ENCODE assay signal across 15 cellular contexts in the genomic region with DNA sequence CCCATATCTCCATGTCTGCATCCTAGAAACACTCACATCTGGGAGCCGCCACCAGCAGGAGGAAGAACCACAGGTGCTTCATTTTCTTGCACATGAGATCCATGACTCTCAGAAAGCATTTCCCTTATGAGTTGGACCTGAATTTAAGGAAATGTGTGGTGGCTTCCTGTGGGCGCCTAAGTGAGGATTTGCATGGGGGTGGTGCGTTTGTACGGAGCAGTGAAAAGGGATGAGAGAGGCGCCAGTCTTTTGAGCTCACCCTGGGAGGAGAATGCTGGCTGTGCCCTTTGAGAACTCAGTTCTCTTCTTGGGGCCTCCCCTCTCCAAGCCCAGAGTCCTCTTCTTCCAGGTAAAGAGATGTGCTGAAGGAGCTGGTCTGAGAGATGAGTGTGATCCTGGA.
"Had no signal": no experiment of that assay in that cellular context is flagged by ENCODE, and none has a peak within 500 bp of the region (broad histone marks: within the 10 kb centered on the region; RNA-seq: fewer than 3 reads in every experiment).

No MANE protein-coding gene starts in this region.

- H3K36me3 Mint-ChIP-seq: activated naive CD8-positive, alpha-beta T cell treated with anti-CD3 and anti-CD28 coated beads for 36 hours; T-cell had no signal

- H3K9me3 Mint-ChIP-seq: activated CD4-positive, alpha-beta memory T cell treated with anti-CD3 and anti-CD28 coated beads, Interleukin-2, amount 10 ng/mL, durations not matched to agents 7 days and 5 days; activated CD4-positive, alpha-beta T cell treated with anti-CD3 and anti-CD28 coated beads, Interleukin-2, amount 10 ng/mL, durations not matched to agents 7 days and 5 days; activated naive CD4-positive, alpha-beta T cell treated with anti-CD3 and anti-CD28 coated beads for 36 hours; activated naive CD8-positive, alpha-beta T cell treated with anti-CD3 and anti-CD28 coated beads for 36 hours; activated T-helper 17 cell treated with anti-CD3 and anti-CD28 coated beads, Interleukin-2, amount 50 U/mL, for 72 hours; T-cell had no signal

- H3K4me1 Mint-ChIP-seq: activated T-helper 17 cell treated with anti-CD3 and anti-CD28 coated beads, Interleukin-2, amount 50 U/mL, for 72 hours had no signal

- DNase-seq: activated gamma-delta T cell, cerebellar nuclear complex, NCI-H1436 treated with DMSO at 0.1 percent for 48 hours, NCI-H187 treated with DMSO at 0.1 percent for 48 hours, NCI-H2081 treated with DMSO at 0.1 percent for 48 hours, NCI-H226, SIG-M5, T1000 had no signal

- H3K4me3 ChIP-seq: SK-N-MC had no signal

- H3K27ac Mint-ChIP-seq: activated CD4-positive, alpha-beta memory T cell treated with anti-CD3 and anti-CD28 coated beads, Interleukin-2, amount 10 ng/mL, durations not matched to agents 7 days and 5 days; activated CD4-positive, alpha-beta T cell treated with anti-CD3 and anti-CD28 coated beads, Interleukin-2, amount 10 ng/mL, durations not matched to agents 7 days and 5 days; activated naive CD4-positive, alpha-beta T cell treated with anti-CD3 and anti-CD28 coated beads for 36 hours; activated naive CD8-positive, alpha-beta T cell treated with anti-CD3 and anti-CD28 coated beads for 36 hours; activated T-helper 17 cell treated with anti-CD3 and anti-CD28 coated beads, Interleukin-2, amount 50 U/mL, for 72 hours; T-cell had no signal

- H3K4me3 Mint-ChIP-seq: activated CD4-positive, alpha-beta memory T cell treated with anti-CD3 and anti-CD28 coated beads, Interleukin-2, amount 10 ng/mL, durations not matched to agents 7 days and 5 days; activated CD4-positive, alpha-beta T cell treated with anti-CD3 and anti-CD28 coated beads, Interleukin-2, amount 10 ng/mL, durations not matched to agents 7 days and 5 days; activated naive CD4-positive, alpha-beta T cell treated with anti-CD3 and anti-CD28 coated beads for 36 hours; activated naive CD8-positive, alpha-beta T cell treated with anti-CD3 and anti-CD28 coated beads for 36 hours; activated T-helper 17 cell treated with anti-CD3 and anti-CD28 coated beads, Interleukin-2, amount 50 U/mL, for 72 hours; T-cell had no signal

- H3K27ac ChIP-seq: SK-N-MC had no signal
